Comparison of ENCODE assay signal across 12 cellular contexts in genomic region chr7:38318241-38318640, GRCh38.
DNase-seq lines count a peak whose midpoint lies in the region; ATAC-seq and TF ChIP-seq lines count a peak whose summit lies in the region.
"Had no signal": no experiment of that assay in that cellular context is flagged by ENCODE, and none has a peak within 500 bp of the region (broad histone marks: within the 10 kb centered on the region; RNA-seq: fewer than 3 reads in every experiment).

No MANE protein-coding gene starts in this region.

- H3K27ac Mint-ChIP-seq in activated T-cell treated with anti-CD3 and anti-CD28 coated beads, Interleukin-2, amount 50 U/mL, for 72 hours, result peak overlapping the region; percentile 77
- peak overlapping the region; percentile 68 for H3K27ac Mint-ChIP-seq in endodermal cell
- H3K27ac Mint-ChIP-seq in stimulated activated naive CD8-positive, alpha-beta T cell treated with anti-CD3 and anti-CD28 coated beads, Interleukin-15, amount 100 ng/mL, for 72 hours, result no peak overlapping the region
- H3K27ac Mint-ChIP-seq: type B pancreatic cell had no signal

- no peak for DNase-seq in activated T-cell treated with anti-CD3 and anti-CD28 coated beads, Interleukin-2, amount 50 U/mL, for 72 hours
- no peak for DNase-seq in activated T-cell treated with anti-CD3 and anti-CD28 coated beads, Interleukin-2, amount 50 U/mL, for 48 hours
- DNase-seq in SKM-1 treated with dmso at 0.1 percent for 144 hours (lab: John Stamatoyannopoulos, UW; ENCODE audit: unreplicated experiment) (peak; percentile 85), endodermal cell (no peak), breast epithelium (ENCODE audit: low spot score in 2 of 2) (no peak)
- no peak for DNase-seq in stimulated activated naive CD8-positive, alpha-beta T cell treated with anti-CD3 and anti-CD28 coated beads, Interleukin-15, amount 100 ng/mL, for 72 hours
- DNase-seq in stimulated activated naive CD4-positive, alpha-beta T cell (lab: John Stamatoyannopoulos, UW), result no peak
- DNase-seq: NCI-H1436 treated with DMSO at 0.1 percent for 48 hours had no signal

- H3K9me3 ChIP-seq in endodermal cell (ENCODE audit: control insufficient read depth, low read length), result no peaks in the 10 kb centered on the region
- H3K9me3 ChIP-seq in breast epithelium, result no peaks in the 10 kb centered on the region
- H3K9me3 ChIP-seq: ascending aorta had no signal

- H3K36me3 ChIP-seq in endodermal cell (ENCODE audit: control insufficient read depth, insufficient read depth, low read length) (no peaks in the 10 kb centered on the region), breast epithelium (no peaks in the 10 kb centered on the region)
- H3K36me3 ChIP-seq: ascending aorta had no signal

- peaks cover 27% of the 10 kb centered on the region for H3K4me1 Mint-ChIP-seq in activated T-cell treated with anti-CD3 and anti-CD28 coated beads, Interleukin-2, amount 50 U/mL, for 72 hours (ENCODE audit: low read depth)
- peaks cover 23% of the 10 kb centered on the region for H3K4me1 Mint-ChIP-seq in endodermal cell
- H3K4me1 Mint-ChIP-seq in stimulated activated naive CD8-positive, alpha-beta T cell treated with anti-CD3 and anti-CD28 coated beads, Interleukin-15, amount 100 ng/mL, for 72 hours, result peaks cover 24% of the 10 kb centered on the region

- H3K4me3 ChIP-seq in endodermal cell (ENCODE audit: low read length), result no peak overlapping the region
- H3K4me3 ChIP-seq in breast epithelium, result no peak overlapping the region
- H3K4me3 ChIP-seq: ascending aorta, lung had no signal

- no peaks in the 10 kb centered on the region for H3K27me3 Mint-ChIP-seq in activated T-cell treated with anti-CD3 and anti-CD28 coated beads, Interleukin-2, amount 50 U/mL, for 72 hours (ENCODE audit: low read depth)
- peaks cover 37% of the 10 kb centered on the region for H3K27me3 Mint-ChIP-seq in endodermal cell (ENCODE audit: insufficient read depth)
- H3K27me3 Mint-ChIP-seq in stimulated activated naive CD8-positive, alpha-beta T cell treated with anti-CD3 and anti-CD28 coated beads, Interleukin-15, amount 100 ng/mL, for 72 hours, result no peaks in the 10 kb centered on the region

- H3K9me3 Mint-ChIP-seq in activated T-cell treated with anti-CD3 and anti-CD28 coated beads, Interleukin-2, amount 50 U/mL, for 72 hours, result no peaks in the 10 kb centered on the region
- no peaks in the 10 kb centered on the region for H3K9me3 Mint-ChIP-seq in endodermal cell
- H3K9me3 Mint-ChIP-seq in stimulated activated naive CD8-positive, alpha-beta T cell treated with anti-CD3 and anti-CD28 coated beads, Interleukin-15, amount 100 ng/mL, for 72 hours, result no peaks in the 10 kb centered on the region
- H3K9me3 Mint-ChIP-seq: type B pancreatic cell had no signal

- intact Hi-C loops in breast epithelium (cut with DNase I; ENCODE audit: low total_unique reads), result no loop called here

- TF ChIP-seq POLR2A in breast epithelium (IDR thresholded peaks at IDR 0.05), result no peak

- no peak overlapping the region for H3K27ac ChIP-seq in endodermal cell (ENCODE audit: low read depth, low read length)
- H3K27ac ChIP-seq in breast epithelium, result no peak overlapping the region
- H3K27ac ChIP-seq: ascending aorta had no signal

- H3K4me3 Mint-ChIP-seq in activated T-cell treated with anti-CD3 and anti-CD28 coated beads, Interleukin-2, amount 50 U/mL, for 72 hours, result peak overlapping the region; percentile 15 to 82
- no peak overlapping the region for H3K4me3 Mint-ChIP-seq in endodermal cell
- peak overlapping the region; percentile 40 to 78 for H3K4me3 Mint-ChIP-seq in stimulated activated naive CD8-positive, alpha-beta T cell treated with anti-CD3 and anti-CD28 coated beads, Interleukin-15, amount 100 ng/mL, for 72 hours
- H3K4me3 Mint-ChIP-seq: type B pancreatic cell had no signal

- H3K36me3 Mint-ChIP-seq in activated T-cell treated with anti-CD3 and anti-CD28 coated beads, Interleukin-2, amount 50 U/mL, for 72 hours (ENCODE audit: insufficient read depth in 2 of 2), result no peaks in the 10 kb centered on the region
- no peaks in the 10 kb centered on the region for H3K36me3 Mint-ChIP-seq in endodermal cell (ENCODE audit: low read depth)
- H3K36me3 Mint-ChIP-seq: type B pancreatic cell had no signal

- H3K4me1 ChIP-seq in endodermal cell (ENCODE audit: control insufficient read depth, insufficient read depth, low read length) (peaks cover 6% of the 10 kb centered on the region), breast epithelium (no peaks in the 10 kb centered on the region)
- H3K4me1 ChIP-seq: ascending aorta had no signal

- H3K27me3 ChIP-seq in endodermal cell (ENCODE audit: control insufficient read depth, insufficient read depth, low read length, poor library complexity, severe bottlenecking), result peaks cover 37% of the 10 kb centered on the region
- no peaks in the 10 kb centered on the region for H3K27me3 ChIP-seq in breast epithelium
- H3K27me3 ChIP-seq: ascending aorta had no signal

- 89 to 90% methylated on average over 5 to 9 of the region's 9 CpGs for WGBS in endodermal cell (ENCODE audit: insufficient coverage in 1 of 2, insufficient read length in 1 of 2), 2 experiments

- ATAC-seq in activated T-cell treated with anti-CD3 and anti-CD28 coated beads, Interleukin-2, amount 50 U/mL, for 72 hours (replicated peaks in 1 of 2), result peak in 1 of 2 donors; percentile 21
- no peak for ATAC-seq in stimulated activated naive CD8-positive, alpha-beta T cell treated with anti-CD3 and anti-CD28 coated beads, Interleukin-15, amount 100 ng/mL, for 72 hours
- no peak for ATAC-seq in SK-N-SH treated with all-trans-retinoic acid at 6 μM for 48 hours

- H3K9ac ChIP-seq in endodermal cell (ENCODE audit: extremely low read depth, low read length, poor library complexity, severe bottlenecking), result no peak overlapping the region

- TF ChIP-seq CTCF in endodermal cell (conservative IDR thresholded peaks at IDR 0.05) (no peak), breast epithelium (IDR thresholded peaks at IDR 0.05) (no peak)

TF ChIP-seq in SK-N-SH treated with all-trans-retinoic acid at 6 μM for 48 hours, 23 proteins besides CTCF, POLR2A, EP300 and RAD21:
- TF ChIP-seq ZFP30 (CRISPR knock-in tag; IDR thresholded peaks at IDR 0.05) (no peak), ZNF565 (CRISPR knock-in tag; conservative IDR thresholded peaks at IDR 0.05; ENCODE audit: low read depth) (no peak)
TF ChIP-seq in SK-N-SH treated with all-trans-retinoic acid at 6 μM for 48 hours: peak in this region for 0.

Comparison
In these comparisons a context has a peak if more than half of its experiments do, and no peak if none do; other contexts are left out.
1. H3K27ac Mint-ChIP-seq: peak in activated T-cell treated with anti-CD3 and anti-CD28 coated beads, Interleukin-2, amount 50 U/mL, for 72 hours (single experiment) and endodermal cell (single experiment); none in stimulated activated naive CD8-positive, alpha-beta T cell treated with anti-CD3 and anti-CD28 coated beads, Interleukin-15, amount 100 ng/mL, for 72 hours (0 of 2).